In genomic region chr3:8500966-8501365, GRCh38 we compare ENCODE assay signal across 8 cellular contexts. TPM values are rescaled to one million over a fixed set of nuclear protein-coding genes. Genes with fewer than 3 reads are reported as not detected.
A peak's percentile ranks its signal among the peaks of the same experiment; 100 is the strongest.
DNase-seq lines count a peak whose midpoint lies in the region; ATAC-seq, FAIRE-seq and TF ChIP-seq lines count a peak whose summit lies in the region.

No MANE protein-coding gene starts in this region.

- intact Hi-C loops in ascending aorta (cut with DNase I), result loop anchor here (1.0 to 5.0 kb wide), 5 partner anchors 12 to 57 kb away; no protein-coding TSS in a partner anchor
- intact Hi-C loops in kidney (cut with DNase I), result no loop called here
- intact Hi-C loops in head of caudate nucleus (cut with DNase I), result loop anchor here (2.0 to 10.0 kb wide), 2 partner anchors 18 to 56 kb away; no protein-coding TSS in a partner anchor

- peak overlapping the region; percentile 87 to 89 for H3K4me3 Mint-ChIP-seq in stimulated activated naive CD8-positive, alpha-beta T cell treated with anti-CD3 and anti-CD28 coated beads, Interleukin-15, amount 100 ng/mL, for 72 hours

- TF ChIP-seq CTCF in ascending aorta (IDR thresholded peaks at IDR 0.05) (no peak), kidney (IDR thresholded peaks at IDR 0.05; ENCODE audit: borderline replicate concordance, extremely low read depth, insufficient read depth) (no peak)

- H3K27ac Mint-ChIP-seq in stimulated activated naive CD8-positive, alpha-beta T cell treated with anti-CD3 and anti-CD28 coated beads, Interleukin-15, amount 100 ng/mL, for 72 hours, result peak overlapping the region in 1 of 2 donors; percentile 61

- peaks cover 21% of the 10 kb centered on the region for H3K4me1 Mint-ChIP-seq in stimulated activated naive CD8-positive, alpha-beta T cell treated with anti-CD3 and anti-CD28 coated beads, Interleukin-15, amount 100 ng/mL, for 72 hours

- H3K4me3 ChIP-seq in HUES6 (ENCODE audit: low read depth, low read length) (peak overlapping the region; percentile 57), ascending aorta (peak overlapping the region; percentile 71 to 77), kidney (ENCODE audit: low read length in 2 of 2) (peak overlapping the region; percentile 66 to 72)

- no peak for FAIRE-seq in kidney (lab: Jason Lieb, UNC)

- no peaks in the 10 kb centered on the region for H3K9me3 Mint-ChIP-seq in stimulated activated naive CD8-positive, alpha-beta T cell treated with anti-CD3 and anti-CD28 coated beads, Interleukin-15, amount 100 ng/mL, for 72 hours

- H3K9ac ChIP-seq in HUES6 (ENCODE audit: low read length), result peak overlapping the region; percentile 59
- H3K9ac ChIP-seq in kidney (ENCODE audit: low read length in 2 of 2), result peak overlapping the region; percentile 51 to 60

- H3K27ac ChIP-seq in HUES6 (ENCODE audit: low read depth, low read length) (peak overlapping the region; percentile 86), ascending aorta (peak overlapping the region; percentile 83 to 91), kidney (ENCODE audit: low read depth in 2 of 2, low read length in 2 of 2) (peak overlapping the region; percentile 88 to 97)

- H3K9me3 ChIP-seq in HUES6 (ENCODE audit: control insufficient read depth, insufficient read depth, low read depth, low read length), result no peaks in the 10 kb centered on the region
- H3K9me3 ChIP-seq in ascending aorta, result no peaks in the 10 kb centered on the region
- H3K9me3 ChIP-seq in kidney (ENCODE audit: control insufficient read depth in 1 of 2, low read length in 2 of 2), result no peaks in the 10 kb centered on the region

- H3K27me3 ChIP-seq in HUES6 (ENCODE audit: control insufficient read depth, insufficient read depth, low read length) (no peaks in the 10 kb centered on the region), ascending aorta (no peaks in the 10 kb centered on the region)

- ATAC-seq in stimulated activated naive CD8-positive, alpha-beta T cell treated with anti-CD3 and anti-CD28 coated beads, Interleukin-15, amount 100 ng/mL, for 72 hours, result no peak
- ATAC-seq in GM19397 (IDR thresholded peaks at IDR 0.05; ENCODE audit: unreplicated experiment) (no peak), HG03175 (IDR thresholded peaks at IDR 0.05; ENCODE audit: unreplicated experiment) (no peak), HG03159 (IDR thresholded peaks at IDR 0.05; ENCODE audit: unreplicated experiment) (no peak)

- H3K36me3 ChIP-seq in HUES6 (ENCODE audit: control insufficient read depth, insufficient read depth, low read length) (no peaks in the 10 kb centered on the region), ascending aorta (peaks cover 3 to 30% of the 10 kb centered on the region in 2 donors), kidney (ENCODE audit: control insufficient read depth in 1 of 2, insufficient read depth in 2 of 2, low read length in 2 of 2) (no peaks in the 10 kb centered on the region)

- no peak for DNase-seq in ascending aorta (ENCODE audit: low spot score in 2 of 2)
- no peak for DNase-seq in kidney
- DNase-seq in stimulated activated naive CD8-positive, alpha-beta T cell treated with anti-CD3 and anti-CD28 coated beads, Interleukin-15, amount 100 ng/mL, for 72 hours, result no peak
- DNase-seq in head of caudate nucleus, result no peak

- H3K27me3 Mint-ChIP-seq in stimulated activated naive CD8-positive, alpha-beta T cell treated with anti-CD3 and anti-CD28 coated beads, Interleukin-15, amount 100 ng/mL, for 72 hours, result peaks cover 26% of the 10 kb centered on the region

- peaks cover 49% of the 10 kb centered on the region for H3K4me1 ChIP-seq in HUES6 (ENCODE audit: control insufficient read depth, insufficient read depth, low read length)
- H3K4me1 ChIP-seq in ascending aorta, result peaks cover 0 to 10% of the 10 kb centered on the region in 2 donors
- H3K4me1 ChIP-seq in kidney (ENCODE audit: control insufficient read depth in 1 of 2, insufficient read depth in 1 of 2, low read depth in 1 of 2, low read length in 2 of 2), result peaks cover 30 to 38% of the 10 kb centered on the region in 2 donors

RNA-seq across cellular contexts. Expression of gene LMCD1, which starts 0.7 kb away (rescaled TPM):
- total RNA-seq in ascending aorta (634 TPM), kidney (65.4 TPM)
- polyA plus RNA-seq in kidney (ENCODE audit: insufficient read depth, low read depth, low replicate concordance), result 24.3 TPM
